12 cellular contexts compared by ENCODE assay signal in genomic region chrX:124212622-124213021, GRCh38.
DNase-seq lines count a peak whose midpoint lies in the region; ATAC-seq and TF ChIP-seq lines count a peak whose summit lies in the region.
"Had no signal": no experiment of that assay in that cellular context is flagged by ENCODE, and none has a peak within 500 bp of the region (broad histone marks: within the 10 kb centered on the region; RNA-seq: fewer than 3 reads in every experiment).

No MANE protein-coding gene starts in this region.

- peak in 2 of 10 experiments; percentile 5 to 15 for DNase-seq in CD4-positive, alpha-beta T cell
- DNase-seq in SKM-1 (lab: John Stamatoyannopoulos, UW; ENCODE audit: unreplicated experiment) (peak; percentile 27), GM19238 (ENCODE audit: insufficient read length, low spot score) (no peak), NCI-H82 treated with DMSO at 0.1 percent for 48 hours (lab: John Stamatoyannopoulos, UW; ENCODE audit: unreplicated experiment) (no peak), caudate nucleus (lab: John Stamatoyannopoulos, UW) (no peak), HFFc6 (no peak)
- no peak for DNase-seq in activated naive CD8-positive, alpha-beta T cell treated with anti-CD3 and anti-CD28 coated beads, Interleukin-2, amount 10 ng/mL, durations not matched to agents 7 days and 5 days
- DNase-seq: dermis blood vessel endothelial cell, NCI-H1417, NCI-H774 had no signal

- H3K27ac ChIP-seq in CD4-positive, alpha-beta T cell (ENCODE audit: low read depth, low read length) = no peak overlapping the region
- H3K27ac ChIP-seq in caudate nucleus (ENCODE audit: low read depth, low read length) = no peak overlapping the region

- CTCF ChIA-PET in CD4-positive, alpha-beta T cell (lab: Charles Lee) = no interaction called here

- no peak for TF ChIP-seq CTCF in CD4-positive, alpha-beta T cell (IDR thresholded peaks at IDR 0.05)
- no peak for TF ChIP-seq CTCF in HFFc6 (IDR thresholded peaks at IDR 0.05)

- H3K27me3 ChIP-seq in CD4-positive, alpha-beta T cell (ENCODE audit: control insufficient read depth, insufficient read depth, low read length) = no peaks in the 10 kb centered on the region

- ATAC-seq in CD4-positive, alpha-beta T cell (ENCODE audit: poor library complexity) = peak; percentile 71
- peak; percentile 36 for ATAC-seq in HG03175 (IDR thresholded peaks at IDR 0.05; ENCODE audit: unreplicated experiment)
- ATAC-seq in activated naive CD8-positive, alpha-beta T cell treated with anti-CD3 and anti-CD28 coated beads, Interleukin-2, amount 10 ng/mL, durations not matched to agents 7 days and 5 days (ENCODE audit: low read depth) = peak; percentile 16

- H3K9me3 Mint-ChIP-seq in CD4-positive, alpha-beta T cell = no peaks in the 10 kb centered on the region
- no peaks in the 10 kb centered on the region for H3K9me3 Mint-ChIP-seq in activated naive CD8-positive, alpha-beta T cell treated with anti-CD3 and anti-CD28 coated beads, Interleukin-2, amount 10 ng/mL, durations not matched to agents 7 days and 5 days
- H3K9me3 Mint-ChIP-seq in HFFc6 = no peaks in the 10 kb centered on the region
- H3K9me3 Mint-ChIP-seq: type B pancreatic cell had no signal

- H3K4me3 Mint-ChIP-seq in CD4-positive, alpha-beta T cell = peak overlapping the region; percentile 42
- H3K4me3 Mint-ChIP-seq in activated naive CD8-positive, alpha-beta T cell treated with anti-CD3 and anti-CD28 coated beads, Interleukin-2, amount 10 ng/mL, durations not matched to agents 7 days and 5 days = peak overlapping the region; percentile 15
- H3K4me3 Mint-ChIP-seq in HFFc6 = no peak overlapping the region
- H3K4me3 Mint-ChIP-seq: type B pancreatic cell had no signal

- no peaks in the 10 kb centered on the region for H3K9me3 ChIP-seq in CD4-positive, alpha-beta T cell (ENCODE audit: control insufficient read depth, low read length)

- H3K27me3 Mint-ChIP-seq in CD4-positive, alpha-beta T cell = no peaks in the 10 kb centered on the region
- no peaks in the 10 kb centered on the region for H3K27me3 Mint-ChIP-seq in activated naive CD8-positive, alpha-beta T cell treated with anti-CD3 and anti-CD28 coated beads, Interleukin-2, amount 10 ng/mL, durations not matched to agents 7 days and 5 days
- peaks cover 3% of the 10 kb centered on the region; the same call in 1 of the 2 replicates for H3K27me3 Mint-ChIP-seq in HFFc6 (ENCODE audit: insufficient read depth)
- H3K27me3 Mint-ChIP-seq: type B pancreatic cell had no signal

- H3K4me1 Mint-ChIP-seq in CD4-positive, alpha-beta T cell (ENCODE audit: low read depth) = peaks cover 55% of the 10 kb centered on the region
- peaks cover 48% of the 10 kb centered on the region for H3K4me1 Mint-ChIP-seq in activated naive CD8-positive, alpha-beta T cell treated with anti-CD3 and anti-CD28 coated beads, Interleukin-2, amount 10 ng/mL, durations not matched to agents 7 days and 5 days
- peaks cover 7% of the 10 kb centered on the region for H3K4me1 Mint-ChIP-seq in HFFc6 (ENCODE audit: low read depth)

- intact Hi-C loops in CD4-positive, alpha-beta T cell (cut with DNase I, micrococcal nuclease) = loop anchor here (5.0 to 10.0 kb wide), 3 partner anchors 145 to 522 kb away; no protein-coding TSS in a partner anchor

- H3K27ac Mint-ChIP-seq in CD4-positive, alpha-beta T cell = peak overlapping the region; percentile 77
- H3K27ac Mint-ChIP-seq in activated naive CD8-positive, alpha-beta T cell treated with anti-CD3 and anti-CD28 coated beads, Interleukin-2, amount 10 ng/mL, durations not matched to agents 7 days and 5 days = peak overlapping the region; percentile 69
- H3K27ac Mint-ChIP-seq in HFFc6 = no peak overlapping the region
- H3K27ac Mint-ChIP-seq: type B pancreatic cell had no signal

- H3K36me3 Mint-ChIP-seq in CD4-positive, alpha-beta T cell (ENCODE audit: low read depth) = no peaks in the 10 kb centered on the region
- H3K36me3 Mint-ChIP-seq in activated naive CD8-positive, alpha-beta T cell treated with anti-CD3 and anti-CD28 coated beads, Interleukin-2, amount 10 ng/mL, durations not matched to agents 7 days and 5 days = no peaks in the 10 kb centered on the region
- no peaks in the 10 kb centered on the region for H3K36me3 Mint-ChIP-seq in HFFc6 (ENCODE audit: low read depth)
- H3K36me3 Mint-ChIP-seq: type B pancreatic cell had no signal

- POLR2A ChIA-PET in CD4-positive, alpha-beta T cell (lab: Charles Lee) = interaction anchor here (1.2 kb wide), 1 partner anchor 143 kb away, joined by 3 read pairs; no protein-coding TSS in a partner anchor
- POLR2A ChIA-PET in activated naive CD8-positive, alpha-beta T cell treated with anti-CD3 and anti-CD28 coated beads, Interleukin-2, amount 10 ng/mL, durations not matched to agents 7 days and 5 days (lab: Charles Lee) = interaction anchor here (1.0 to 1.5 kb wide), 2 partner anchors 135 to 253 kb away, joined by 3 read pairs; no protein-coding TSS in a partner anchor

Comparison
In these comparisons a context has a peak if more than half of its experiments do, and no peak if none do; other contexts are left out.
1. ATAC-seq: peak in every context shown above with its lines; median percentile 71 in CD4-positive, alpha-beta T cell; 36 in HG03175; 16 in activated naive CD8-positive, alpha-beta T cell treated with anti-CD3 and anti-CD28 coated beads, Interleukin-2, amount 10 ng/mL, durations not matched to agents 7 days and 5 days.